In the genomic region with DNA sequence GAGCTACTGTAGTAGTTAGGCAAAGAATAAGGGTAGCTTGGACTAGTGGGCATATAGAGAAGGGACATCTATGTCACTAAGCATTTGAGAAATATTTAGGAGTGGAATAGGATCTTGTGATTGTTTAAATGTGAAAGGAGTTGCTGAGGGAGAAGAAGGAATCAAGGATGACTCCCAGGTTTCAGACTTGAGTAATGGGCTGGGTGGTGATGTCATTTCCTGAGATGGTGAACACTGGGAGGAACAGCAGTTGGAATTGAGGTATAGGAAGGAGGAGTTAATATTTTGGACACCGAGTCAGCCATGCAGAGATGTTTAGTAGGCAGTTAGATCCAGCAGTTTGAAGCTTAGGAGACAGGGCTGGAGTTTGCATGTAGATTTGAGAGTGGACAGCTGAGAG, we compare ENCODE assay signal across 18 cellular contexts. TPM values are rescaled to one million over a fixed set of nuclear protein-coding genes. Genes with fewer than 3 reads are reported as not detected.
DNase-seq lines count a peak whose midpoint lies in the region; ATAC-seq and TF ChIP-seq lines count a peak whose summit lies in the region.
"Had no signal": no experiment of that assay in that cellular context is flagged by ENCODE, and none has a peak within 500 bp of the region (broad histone marks: within the 10 kb centered on the region; RNA-seq: fewer than 3 reads in every experiment).

No MANE protein-coding gene starts in this region.

- dilution Hi-C loops in mammary epithelial cell (cut with HindIII; ENCODE audit: low sequenced_read_pairs) = no loop called here

- H3K27me3 Mint-ChIP-seq in activated T-cell treated with anti-CD3 and anti-CD28 coated beads, Interleukin-2, amount 50 U/mL, for 4 hours (ENCODE audit: low read depth) = peaks cover 2% of the 10 kb centered on the region
- H3K27me3 Mint-ChIP-seq: CD4-positive, alpha-beta T cell had no signal

- peaks cover 6% of the 10 kb centered on the region for H3K9me3 ChIP-seq in HUES6 (ENCODE audit: control insufficient read depth, insufficient read depth, low read depth, low read length)
- H3K9me3 ChIP-seq in mammary epithelial cell (replicated peaks; ENCODE audit: insufficient read depth, low read length) = no peaks in the 10 kb centered on the region
- H3K9me3 ChIP-seq in iPS DF 6.9 (ENCODE audit: control insufficient read depth, insufficient read depth, low read length) = no peaks in the 10 kb centered on the region; the same call in 1 of the 2 replicates
- H3K9me3 ChIP-seq: HAP-1, SK-N-SH had no signal

- TF ChIP-seq CTCF in mammary epithelial cell (conservative IDR thresholded peaks at IDR 0.05 in 1 of 2, IDR thresholded peaks at IDR 0.05 in 1 of 2; ENCODE audit: extremely low read depth in 1 of 2, insufficient read depth in 1 of 2, low read depth in 1 of 2, low read length in 2 of 2) (no peak), RWPE1 (conservative IDR thresholded peaks at IDR 0.05; ENCODE audit: low read depth) (no peak)

- H3K36me3 ChIP-seq in HUES6 (ENCODE audit: control insufficient read depth, insufficient read depth, low read length) (peaks cover 5% of the 10 kb centered on the region; the same call in 1 of the 2 replicates), mammary epithelial cell (ENCODE audit: insufficient read depth, low read length) (no peaks in the 10 kb centered on the region), iPS DF 6.9 (ENCODE audit: control insufficient read depth, insufficient read depth, low read length) (no peaks in the 10 kb centered on the region)
- H3K36me3 ChIP-seq: HAP-1 had no signal

- intact Hi-C loops in mammary epithelial cell (cut with micrococcal nuclease) = no loop called here

- DNase-seq in Daoy (ENCODE audit: low read depth) (peak; percentile 15), mammary epithelial cell (peak; percentile 25), iPS DF 6.9 (ENCODE audit: low read depth, low spot score) (no peak), RWPE1 (ENCODE audit: low spot score) (no peak)
- no peak for DNase-seq in stimulated activated CD4-positive, alpha-beta T cell treated with anti-CD3 and anti-CD28 coated beads, Interleukin-15, amount 100 ng/mL, for 24 hours
- DNase-seq in activated T-cell treated with anti-CD3 and anti-CD28 coated beads, Interleukin-2, amount 50 U/mL, for 4 hours = no peak
- DNase-seq: CD4-positive, alpha-beta T cell; DND-41; NCI-H1105 treated with DMSO at 0.1 percent for 48 hours; NCI-H187 treated with DMSO at 0.1 percent for 48 hours; NCI-H446 treated with DMSO at 0.1 percent for 48 hours; NCI-H748 treated with DMSO at 0.1 percent for 48 hours; Right ventricle myocardium superior; SK-N-SH had no signal

- H3K4me1 ChIP-seq in HUES6 (ENCODE audit: control insufficient read depth, insufficient read depth, low read length) (peaks cover 72% of the 10 kb centered on the region), mammary epithelial cell (ENCODE audit: insufficient read depth, low read length) (peaks cover 7% of the 10 kb centered on the region), iPS DF 6.9 (ENCODE audit: control insufficient read depth, insufficient read depth, low read length) (peaks cover 7% of the 10 kb centered on the region; the same call in 1 of the 2 replicates)
- H3K4me1 ChIP-seq: HAP-1 had no signal

- in situ Hi-C loops in mammary epithelial cell (cut with MboI; ENCODE audit: low sequenced_read_pairs in 2 of 2) = no loop called here

- H3K4me3 Mint-ChIP-seq in activated T-cell treated with anti-CD3 and anti-CD28 coated beads, Interleukin-2, amount 50 U/mL, for 4 hours = no peak overlapping the region
- H3K4me3 Mint-ChIP-seq: CD4-positive, alpha-beta T cell had no signal

- POLR2A ChIA-PET in RWPE1 (lab: Yijun Ruan, JAX; ENCODE audit: low non-redundant PET) = no interaction called here

- no peak overlapping the region for H3K4me2 ChIP-seq in mammary epithelial cell (ENCODE audit: insufficient read depth, low read depth, low read length)
- H3K4me2 ChIP-seq: PC-9, SK-N-SH had no signal

- CTCF ChIA-PET in mammary epithelial cell (lab: Charles Lee; ENCODE audit: low non-redundant PET) (no interaction called here), RWPE1 (lab: Yijun Ruan, JAX) (no interaction called here)

- H3K36me3 Mint-ChIP-seq in activated T-cell treated with anti-CD3 and anti-CD28 coated beads, Interleukin-2, amount 50 U/mL, for 4 hours (ENCODE audit: insufficient read depth) = no peaks in the 10 kb centered on the region

- no peaks in the 10 kb centered on the region for H3K79me2 ChIP-seq in mammary epithelial cell (ENCODE audit: insufficient read depth, low read length)

- H3K9me3 Mint-ChIP-seq in activated T-cell treated with anti-CD3 and anti-CD28 coated beads, Interleukin-2, amount 50 U/mL, for 4 hours = no peaks in the 10 kb centered on the region
- H3K9me3 Mint-ChIP-seq: CD4-positive, alpha-beta T cell had no signal

- no peak overlapping the region for H2AFZ ChIP-seq in mammary epithelial cell (ENCODE audit: low read depth, low read length)
- H2AFZ ChIP-seq: PC-9 had no signal

- no peak overlapping the region for H3K4me3 ChIP-seq in HUES6 (ENCODE audit: low read depth, low read length)
- no peak overlapping the region for H3K4me3 ChIP-seq in mammary epithelial cell (replicated peaks in 1 of 3; ENCODE audit: insufficient read depth in 1 of 3, low read depth in 2 of 3, low read length in 3 of 3)
- H3K4me3 ChIP-seq in iPS DF 6.9 (ENCODE audit: low read length) = no peak overlapping the region
- H3K4me3 ChIP-seq: HAP-1, PC-9 had no signal

- H3K9ac ChIP-seq in HUES6 (ENCODE audit: low read length) (peak overlapping the region; percentile 57), mammary epithelial cell (ENCODE audit: insufficient read depth, low read length) (no peak overlapping the region)
- H3K9ac ChIP-seq: SK-N-SH had no signal

- no peaks in the 10 kb centered on the region for H4K20me1 ChIP-seq in mammary epithelial cell (ENCODE audit: insufficient read depth, low read length)

- no peaks in the 10 kb centered on the region for H3K4me1 Mint-ChIP-seq in activated T-cell treated with anti-CD3 and anti-CD28 coated beads, Interleukin-2, amount 50 U/mL, for 4 hours (ENCODE audit: low read depth)

- no peaks in the 10 kb centered on the region for H3K27me3 ChIP-seq in HUES6 (ENCODE audit: control insufficient read depth, insufficient read depth, low read length)
- H3K27me3 ChIP-seq in mammary epithelial cell (ENCODE audit: insufficient read depth, low read length) = no peaks in the 10 kb centered on the region
- no peaks in the 10 kb centered on the region for H3K27me3 ChIP-seq in iPS DF 6.9 (ENCODE audit: control insufficient read depth, insufficient read depth, low read length)

- no peak for ATAC-seq in activated T-cell treated with anti-CD3 and anti-CD28 coated beads, Interleukin-2, amount 50 U/mL, for 4 hours
- no peak for ATAC-seq in HG02623 (IDR thresholded peaks at IDR 0.05; ENCODE audit: unreplicated experiment)

- no TSS peak for BruUV-seq in mammary epithelial cell (replicated peaks; lab: Mats Ljungman, UMichigan)

- 93% methylated on average over 1 of the region's 1 CpG for WGBS in mammary epithelial cell (ENCODE audit: low coverage, missing lambda C conversion rate)
- WGBS in iPS DF 6.9 (ENCODE audit: insufficient coverage, insufficient read length) = no CpG with 5 or more reads among the region's 1 CpG

- peak overlapping the region; percentile 96 for H3K27ac ChIP-seq in HUES6 (ENCODE audit: low read depth, low read length)
- no peak overlapping the region for H3K27ac ChIP-seq in mammary epithelial cell (ENCODE audit: insufficient read depth, low read depth, low read length)
- H3K27ac ChIP-seq in iPS DF 6.9 (ENCODE audit: low read length) = peak overlapping the region; percentile 91
- no peak overlapping the region for H3K27ac ChIP-seq in RWPE1
- H3K27ac ChIP-seq: PC-9 had no signal

RNA-seq across cellular contexts. Expression of gene REXO2, which starts 40.1 kb away (rescaled TPM):
- total RNA-seq in Daoy (2014; rRNA removed; shearing (Covaris generic)) = 159 and 340 TPM in 2 replicates
- total RNA-seq in mammary epithelial cell = 100 to 1,000 TPM; 119 to 180 TPM
- polyA plus RNA-seq in mammary epithelial cell = 234 TPM
- polyA minus RNA-seq in mammary epithelial cell = 82.8 TPM
- 10 to 100 TPM; 62.5 to 68.4 (median 66.5) TPM for total RNA-seq in activated T-cell treated with anti-CD3 and anti-CD28 coated beads, Interleukin-2, amount 50 U/mL, for 4 hours

Comparison
In these comparisons a context has a peak if more than half of its experiments do, and no peak if none do; other contexts are left out.
1. DNase-seq: peak in Daoy (single experiment) and mammary epithelial cell (single experiment); none in iPS DF 6.9 (single experiment), stimulated activated CD4-positive, alpha-beta T cell treated with anti-CD3 and anti-CD28 coated beads, Interleukin-15, amount 100 ng/mL, for 24 hours (single experiment), activated T-cell treated with anti-CD3 and anti-CD28 coated beads, Interleukin-2, amount 50 U/mL, for 4 hours (single experiment) and RWPE1 (single experiment).
2. H3K27ac ChIP-seq: peak in HUES6 (single experiment) and iPS DF 6.9 (single experiment); none in mammary epithelial cell (single experiment) and RWPE1 (single experiment).